In genomic region chr16:29663020-29663828, GRCh38 we compare ENCODE assay signal across 8 cellular contexts. TPM values are rescaled to one million over a fixed set of nuclear protein-coding genes. Genes with fewer than 3 reads are reported as not detected.
DNase-seq lines count a peak whose midpoint lies in the region; ATAC-seq lines count a peak whose summit lies in the region.

SPN (plus strand) TSS chr16:29663247; CDS start chr16:29663729, 482 bp downstream.

- H2BK5ac ChIP-seq in mesenchymal stem cell (ENCODE audit: low read depth, low read length, poor library complexity, severe bottlenecking), result no peak within 1 kb of the TSS

- H2AFZ ChIP-seq in mesenchymal stem cell (ENCODE audit: low read depth, low read length), result no peak within 1 kb of the TSS

- peak within 1 kb of the TSS; percentile 98 to 100 (median 99) for H3K4me3 Mint-ChIP-seq in CD8-positive, alpha-beta memory T cell

- no peak within 1 kb of the TSS for H4K91ac ChIP-seq in mesenchymal stem cell (ENCODE audit: low read length)

- no peak within 1 kb of the TSS for H2BK12ac ChIP-seq in mesenchymal stem cell (ENCODE audit: low read length in 2 of 2)

- H3K4me1 ChIP-seq in CD8-positive, alpha-beta memory T cell (ENCODE audit: insufficient read depth, low read length), result peaks cover 44% of the 10 kb centered on the region
- H3K4me1 ChIP-seq in mesenchymal stem cell (ENCODE audit: control insufficient read depth, insufficient read depth, low read depth, low read length), result peaks cover 11% of the 10 kb centered on the region

- no peak within 1 kb of the TSS for H3K23ac ChIP-seq in mesenchymal stem cell (ENCODE audit: low read length in 2 of 2)

- H3K36me3 ChIP-seq in CD8-positive, alpha-beta memory T cell (ENCODE audit: insufficient read depth, low read length), result no peaks in the 10 kb centered on the region
- no peaks in the 10 kb centered on the region for H3K36me3 ChIP-seq in mesenchymal stem cell (ENCODE audit: control insufficient read depth in 1 of 2, insufficient read depth in 2 of 2, low read depth in 1 of 2, low read length in 2 of 2)

- H3K27ac ChIP-seq in CD8-positive, alpha-beta memory T cell (ENCODE audit: low read depth, low read length), result peak within 1 kb of the TSS; percentile 77
- no peak within 1 kb of the TSS for H3K27ac ChIP-seq in mesenchymal stem cell (ENCODE audit: low read length, poor library complexity, severe bottlenecking)
- no peak within 1 kb of the TSS for H3K27ac ChIP-seq in caudate nucleus (ENCODE audit: low read depth, low read length)

- ATAC-seq in HG02588 (IDR thresholded peaks at IDR 0.05; ENCODE audit: unreplicated experiment) (no peak), HG03095 (IDR thresholded peaks at IDR 0.05; ENCODE audit: unreplicated experiment) (no peak)

- peak within 1 kb of the TSS in 1 of 2 experiments; percentile 26 for H3K14ac ChIP-seq in mesenchymal stem cell (ENCODE audit: low read length in 2 of 2)

- peaks cover 57 to 69% (median 64%) of the 10 kb centered on the region in 3 donors for H3K4me1 Mint-ChIP-seq in CD8-positive, alpha-beta memory T cell

- no peak within 1 kb of the TSS for H3K4me2 ChIP-seq in mesenchymal stem cell (ENCODE audit: low read length, poor library complexity, severe bottlenecking)

- H3K4ac ChIP-seq in mesenchymal stem cell (ENCODE audit: low read depth in 1 of 2, low read length in 2 of 2), result no peak within 1 kb of the TSS

- H3K4me3 ChIP-seq in CD8-positive, alpha-beta memory T cell (ENCODE audit: low read length), result peak within 1 kb of the TSS; percentile 83
- peak within 1 kb of the TSS; percentile 83 for H3K4me3 ChIP-seq in Jurkat, Clone E6-1 (ENCODE audit: low read length)
- no peak within 1 kb of the TSS for H3K4me3 ChIP-seq in mesenchymal stem cell (ENCODE audit: insufficient read depth in 1 of 2, low read depth in 1 of 2, low read length in 2 of 2)

- H3K27me3 ChIP-seq in CD8-positive, alpha-beta memory T cell (ENCODE audit: insufficient read depth, low read length, poor library complexity, severe bottlenecking), result no peaks in the 10 kb centered on the region
- peaks cover 0 to 22% of the 10 kb centered on the region in 2 experiments for H3K27me3 ChIP-seq in mesenchymal stem cell (ENCODE audit: control insufficient read depth in 1 of 2, insufficient read depth in 1 of 2, low read length in 2 of 2)

- 89% methylated on average over 19 of the region's 19 CpGs for WGBS in mesenchymal stem cell

- CTCF ChIA-PET in CD8-positive, alpha-beta memory T cell (lab: Charles Lee), result interaction anchor here (0.7 to 1.3 kb wide), 6 partner anchors 22 to 664 kb away, joined by 3 to 5 read pairs (median 3); no protein-coding TSS in a partner anchor

- no peaks in the 10 kb centered on the region for H3K9me3 ChIP-seq in CD8-positive, alpha-beta memory T cell (ENCODE audit: low read length)
- H3K9me3 ChIP-seq in mesenchymal stem cell (ENCODE audit: control insufficient read depth, low read length), result no peaks in the 10 kb centered on the region

- POLR2A ChIA-PET in CD8-positive, alpha-beta memory T cell (lab: Charles Lee), result interaction anchor here (0.8 kb wide), 1 partner anchor 16 kb away, joined by 4 read pairs; the partner anchor contains the start of gene QPRT

- H3K18ac ChIP-seq in mesenchymal stem cell (ENCODE audit: low read depth in 1 of 2, low read length in 2 of 2), result no peak within 1 kb of the TSS

- peaks cover 0 to 9% of the 10 kb centered on the region in 2 donors for H3K27me3 Mint-ChIP-seq in CD8-positive, alpha-beta memory T cell

- peak within 1 kb of the TSS; percentile 19 for H2BK120ac ChIP-seq in mesenchymal stem cell (ENCODE audit: low read depth, low read length)

- H3K79me1 ChIP-seq in mesenchymal stem cell (replicated peaks; ENCODE audit: low read length, poor library complexity, severe bottlenecking), result no peaks in the 10 kb centered on the region

- peaks cover 12 to 45% (median 18%) of the 10 kb centered on the region in 3 donors for H3K36me3 Mint-ChIP-seq in CD8-positive, alpha-beta memory T cell

- DNase-seq in CD8-positive, alpha-beta memory T cell, result peak; percentile 21 to 66 (median 23)
- DNase-seq in Jurkat, Clone E6-1 (ENCODE audit: low read depth, low spot score), result peak; percentile 78
- peak; percentile 81 for DNase-seq in activated CD8-positive, alpha-beta memory T cell treated with anti-CD3 and anti-CD28 coated beads for 24 hours
- DNase-seq in mesenchymal stem cell (no peak), NCI-H82 (lab: John Stamatoyannopoulos, UW) (no peak), caudate nucleus (lab: John Stamatoyannopoulos, UW) (no peak)

- peaks cover 0 to 4% (median 0%) of the 10 kb centered on the region in 5 donors for H3K9me3 Mint-ChIP-seq in CD8-positive, alpha-beta memory T cell

- H3K9ac ChIP-seq in mesenchymal stem cell (ENCODE audit: low read length), result no peak within 1 kb of the TSS

- peak within 1 kb of the TSS; percentile 92 to 99 (median 98) for H3K27ac Mint-ChIP-seq in CD8-positive, alpha-beta memory T cell

- no peak within 1 kb of the TSS for H2AK5ac ChIP-seq in mesenchymal stem cell (ENCODE audit: low read length, severe bottlenecking)

- no peak within 1 kb of the TSS for H2BK15ac ChIP-seq in mesenchymal stem cell (ENCODE audit: low read depth, poor library complexity, severe bottlenecking)

- no peak within 1 kb of the TSS for H4K8ac ChIP-seq in mesenchymal stem cell (ENCODE audit: low read length)

RNA-seq across cellular contexts. Expression of gene SPN, which starts in this region (rescaled TPM):
- total RNA-seq in CD8-positive, alpha-beta memory T cell, result 100 to 1,000 TPM; 136 to 144 TPM
- 255 TPM for polyA plus RNA-seq in CD8-positive, alpha-beta memory T cell
- polyA plus RNA-seq in Jurkat, Clone E6-1 (2012; ENCODE audit: insufficient read depth, insufficient read length), result 65.0 TPM
- 0.01 TPM for polyA plus RNA-seq in mesenchymal stem cell (2013, experiment 1 of 2)
- polyA plus RNA-seq in mesenchymal stem cell (2013, experiment 2 of 2), result not detected

Comparison
In these comparisons a context has a peak if more than half of its experiments do, and no peak if none do; other contexts are left out.
1. DNase-seq: peak in CD8-positive, alpha-beta memory T cell (5 of 5), Jurkat, Clone E6-1 (single experiment) and activated CD8-positive, alpha-beta memory T cell treated with anti-CD3 and anti-CD28 coated beads for 24 hours (single experiment); none in mesenchymal stem cell (single experiment), NCI-H82 (single experiment) and caudate nucleus (0 of 61).
2. H3K4me3 ChIP-seq: peak in CD8-positive, alpha-beta memory T cell (single experiment) and Jurkat, Clone E6-1 (single experiment); none in mesenchymal stem cell (0 of 2).